ENCODE assay signal across 10 cellular contexts in genomic region chr17:1294157-1294717, GRCh38. TPM values are rescaled to one million over a fixed set of nuclear protein-coding genes. Genes with fewer than 3 reads are reported as not detected.
DNase-seq lines count a peak whose midpoint lies in the region; ATAC-seq, FAIRE-seq and TF ChIP-seq lines count a peak whose summit lies in the region.
"Had no signal": no experiment of that assay in that cellular context is flagged by ENCODE, and none has a peak within 500 bp of the region (broad histone marks: within the 10 kb centered on the region; RNA-seq: fewer than 3 reads in every experiment).

No MANE protein-coding gene starts in this region.

- peaks cover 26 to 76% (median 62%) of the 10 kb centered on the region in 4 donors for H3K4me1 Mint-ChIP-seq in naive thymus-derived CD8-positive, alpha-beta T cell
- H3K4me1 Mint-ChIP-seq in endodermal cell, result peaks cover 5% of the 10 kb centered on the region

- H3K27me3 Mint-ChIP-seq in naive thymus-derived CD8-positive, alpha-beta T cell, result peaks cover 3 to 65% (median 16%) of the 10 kb centered on the region in 5 donors
- H3K27me3 Mint-ChIP-seq in endodermal cell (ENCODE audit: insufficient read depth), result peaks cover 19% of the 10 kb centered on the region

- no peaks in the 10 kb centered on the region for H3K9me3 Mint-ChIP-seq in naive thymus-derived CD8-positive, alpha-beta T cell
- peaks cover 24% of the 10 kb centered on the region for H3K9me3 Mint-ChIP-seq in endodermal cell

- peaks cover 2% of the 10 kb centered on the region for H3K4me1 ChIP-seq in endodermal cell (ENCODE audit: control insufficient read depth, insufficient read depth, low read length)

- H3K36me3 ChIP-seq in endodermal cell (ENCODE audit: control insufficient read depth, insufficient read depth, low read length), result no peaks in the 10 kb centered on the region

- H3K4me3 Mint-ChIP-seq in naive thymus-derived CD8-positive, alpha-beta T cell, result peak overlapping the region; percentile 24 to 83 (median 73)
- no peak overlapping the region for H3K4me3 Mint-ChIP-seq in endodermal cell
- H3K4me3 Mint-ChIP-seq: H9 had no signal

- H3K27me3 ChIP-seq in endodermal cell (ENCODE audit: control insufficient read depth, insufficient read depth, low read length, poor library complexity, severe bottlenecking), result no peaks in the 10 kb centered on the region

- peak overlapping the region; percentile 6 to 96 (median 86) for H3K27ac Mint-ChIP-seq in naive thymus-derived CD8-positive, alpha-beta T cell
- H3K27ac Mint-ChIP-seq in endodermal cell, result no peak overlapping the region

- no peak for FAIRE-seq in frontal cortex (lab: Jason Lieb, UNC)

- H3K36me3 Mint-ChIP-seq in naive thymus-derived CD8-positive, alpha-beta T cell, result no peaks in the 10 kb centered on the region
- no peaks in the 10 kb centered on the region for H3K36me3 Mint-ChIP-seq in endodermal cell (ENCODE audit: low read depth)

- DNase-seq in T-helper 1 cell (peak; percentile 51 to 97 (median 76)), activated T-cell treated with anti-CD3 and anti-CD28 coated beads for 4 hours (peak; percentile 52), GF-D8 (lab: John Stamatoyannopoulos, UW) (no peak), endodermal cell (no peak), frontal cortex (ENCODE audit: low spot score in 2 of 2) (no peak)
- DNase-seq in naive thymus-derived CD8-positive, alpha-beta T cell, result peak; percentile 52 to 97 (median 91)
- DNase-seq in stimulated activated naive CD4-positive, alpha-beta T cell (lab: John Stamatoyannopoulos, UW), result peak; percentile 65 to 94 (median 81)
- DNase-seq: H9, head of caudate nucleus, occipital lobe had no signal

- H3K9me3 ChIP-seq in endodermal cell (ENCODE audit: control insufficient read depth, low read length), result no peaks in the 10 kb centered on the region

- no peak overlapping the region for H3K4me3 ChIP-seq in endodermal cell (ENCODE audit: low read length)

- peak; percentile 97 to 99 for ATAC-seq in naive thymus-derived CD8-positive, alpha-beta T cell

- no peak overlapping the region for H3K27ac ChIP-seq in endodermal cell (ENCODE audit: low read depth, low read length)

- TF ChIP-seq CTCF in endodermal cell (conservative IDR thresholded peaks at IDR 0.05), result no peak

- 73 to 89% methylated on average over 9 to 12 of the region's 12 CpGs for WGBS in endodermal cell (ENCODE audit: insufficient coverage in 1 of 2, insufficient read length in 1 of 2), 2 experiments

- POLR2A ChIA-PET in naive thymus-derived CD8-positive, alpha-beta T cell (lab: Charles Lee), result interaction anchor here (0.7 to 1.5 kb wide), 5 partner anchors 22 to 433 kb away, joined by 3 to 5 read pairs (median 3); no protein-coding TSS in a partner anchor

- no peak overlapping the region for H3K9ac ChIP-seq in endodermal cell (ENCODE audit: extremely low read depth, low read length, poor library complexity, severe bottlenecking)

RNA-seq across cellular contexts. Expression of gene TRARG1, which starts 14.8 kb away (rescaled TPM):
- not detected for total RNA-seq in naive thymus-derived CD8-positive, alpha-beta T cell
- polyA plus RNA-seq in naive thymus-derived CD8-positive, alpha-beta T cell, result under 1 TPM in 1 of 3 donors, not detected in 2; 0.14 TPM
- total RNA-seq in endodermal cell (not detected), frontal cortex (not detected)
- polyA plus RNA-seq in endodermal cell (2013, experiment 1 of 2), result 0.32 TPM
- 0.33 TPM for polyA plus RNA-seq in endodermal cell (2013, experiment 2 of 2)
- total RNA-seq: H9, occipital lobe had no signal

RNA-seq across cellular contexts. Expression of gene BHLHA9, which starts 24.0 kb away (rescaled TPM):
- total RNA-seq in naive thymus-derived CD8-positive, alpha-beta T cell, result not detected
- polyA plus RNA-seq in naive thymus-derived CD8-positive, alpha-beta T cell, result not detected
- under 1 TPM in 1 of 2 donors, not detected in 1; 0.62 TPM for total RNA-seq in endodermal cell
- polyA plus RNA-seq in endodermal cell (2013, experiment 1 of 2), result not detected
- polyA plus RNA-seq in endodermal cell (2013, experiment 2 of 2), result not detected
- total RNA-seq in frontal cortex, result not detected
- total RNA-seq: H9, occipital lobe had no signal

Comparison
In these comparisons a context has a peak if more than half of its experiments do, and no peak if none do; other contexts are left out.
1. DNase-seq: peak in T-helper 1 cell (5 of 5), activated T-cell treated with anti-CD3 and anti-CD28 coated beads for 4 hours (single experiment), naive thymus-derived CD8-positive, alpha-beta T cell (10 of 10) and stimulated activated naive CD4-positive, alpha-beta T cell (6 of 6); none in GF-D8 (single experiment), endodermal cell (single experiment) and frontal cortex (0 of 2).